ENCODE assay signal across 1 cellular context in genomic region chr12:68012712-68013111, GRCh38.
TF ChIP-seq lines count a peak whose summit lies in the region.

No MANE protein-coding gene starts in this region.

TF ChIP-seq in HEK293, 187 proteins besides CTCF, POLR2A, EP300 and RAD21 (continued from another document):
- TF ChIP-seq ZNF561 (tag by site-specific recombination; IDR thresholded peaks at IDR 0.05; ENCODE audit: borderline replicate concordance) = no peak
- TF ChIP-seq ZNF121 (tag by site-specific recombination; IDR thresholded peaks at IDR 0.05) = no peak
- no peak for TF ChIP-seq GFI1B (tag by site-specific recombination; IDR thresholded peaks at IDR 0.05)
TF ChIP-seq in HEK293: peak in this region for 1.
